Comparison of ENCODE assay signal across 9 cellular contexts in genomic region chr12:80195143-80195726, GRCh38.
DNase-seq lines count a peak whose midpoint lies in the region; ATAC-seq, FAIRE-seq and TF ChIP-seq lines count a peak whose summit lies in the region.
"Had no signal": no experiment of that assay in that cellular context is flagged by ENCODE, and none has a peak within 500 bp of the region (broad histone marks: within the 10 kb centered on the region; RNA-seq: fewer than 3 reads in every experiment).

No MANE protein-coding gene starts in this region.

- H3K4me1 ChIP-seq in gastroesophageal sphincter, result peaks cover 0 to 15% (median 0%) of the 10 kb centered on the region in 3 donors
- H3K4me1 ChIP-seq in CD4-positive, alpha-beta memory T cell (ENCODE audit: insufficient read depth, low read length), result no peaks in the 10 kb centered on the region

- POLR2A ChIA-PET in CD4-positive, alpha-beta memory T cell (lab: Charles Lee; ENCODE audit: partially characterized antibody), result interaction anchor here (0.6 kb wide), 1 partner anchor 346 kb away, joined by 3 read pairs; no protein-coding TSS in a partner anchor

- H3K9me3 Mint-ChIP-seq in CD4-positive, alpha-beta memory T cell, result no peaks in the 10 kb centered on the region
- H3K9me3 Mint-ChIP-seq: dendritic cell treated with granulocyte-macrophage colony-stimulating factor and Interleukin-4, amounts not matched to agents 40 ng/mL and 50 ng/mL, for 4 days had no signal

- H3K4me1 Mint-ChIP-seq in CD4-positive, alpha-beta memory T cell, result no peaks in the 10 kb centered on the region

- no peak overlapping the region for H3K4me3 ChIP-seq in gastroesophageal sphincter
- H3K4me3 ChIP-seq in CD4-positive, alpha-beta memory T cell (ENCODE audit: low read length in 2 of 2), result no peak overlapping the region

- intact Hi-C loops in CD4-positive, alpha-beta memory T cell (cut with micrococcal nuclease), result no loop called here

- H3K36me3 ChIP-seq in gastroesophageal sphincter, result no peaks in the 10 kb centered on the region
- H3K36me3 ChIP-seq in CD4-positive, alpha-beta memory T cell (ENCODE audit: insufficient read depth, low read length), result no peaks in the 10 kb centered on the region

- DNase-seq in HK-2 (ENCODE audit: unreplicated experiment) (peak; percentile 28), SK-MEL-5 (ENCODE audit: low read depth, low spot score) (peak; percentile 80), superior temporal gyrus (ENCODE audit: extremely low spot score) (peak; percentile 60), cortex of kidney (lab: John Stamatoyannopoulos, UW) (no peak)
- DNase-seq in CD4-positive, alpha-beta memory T cell, result no peak

- no peak overlapping the region for H3K27ac ChIP-seq in gastroesophageal sphincter
- no peak overlapping the region for H3K27ac ChIP-seq in CD4-positive, alpha-beta memory T cell (ENCODE audit: low read depth, low read length)

- no peak for TF ChIP-seq POLR2A in gastroesophageal sphincter (IDR thresholded peaks at IDR 0.05)

- no peak overlapping the region for H3K4me3 Mint-ChIP-seq in CD4-positive, alpha-beta memory T cell
- H3K4me3 Mint-ChIP-seq: dendritic cell treated with granulocyte-macrophage colony-stimulating factor and Interleukin-4, amounts not matched to agents 40 ng/mL and 50 ng/mL, for 4 days had no signal

- peak; percentile 49 to 66 (median 62) for TF ChIP-seq CTCF in gastroesophageal sphincter (IDR thresholded peaks at IDR 0.05)

- no peaks in the 10 kb centered on the region for H3K36me3 Mint-ChIP-seq in CD4-positive, alpha-beta memory T cell

- H3K27ac Mint-ChIP-seq in CD4-positive, alpha-beta memory T cell, result no peak overlapping the region
- H3K27ac Mint-ChIP-seq: dendritic cell treated with granulocyte-macrophage colony-stimulating factor and Interleukin-4, amounts not matched to agents 40 ng/mL and 50 ng/mL, for 4 days had no signal

- H3K27me3 Mint-ChIP-seq in CD4-positive, alpha-beta memory T cell, result peaks cover 2 to 9% of the 10 kb centered on the region in 2 donors
- H3K27me3 Mint-ChIP-seq: dendritic cell treated with granulocyte-macrophage colony-stimulating factor and Interleukin-4, amounts not matched to agents 40 ng/mL and 50 ng/mL, for 4 days had no signal

- ATAC-seq in GM18502 (IDR thresholded peaks at IDR 0.05; ENCODE audit: poor library complexity, unreplicated experiment) (peak; percentile 82), gastroesophageal sphincter (no peak)

- whole genome bisulfite sequencing in gastroesophageal sphincter (ENCODE audit: low coverage in 1 of 2), 2 donors, result 0 to 25% methylated on average over 1 of the region's 1 CpG

- CTCF ChIA-PET in CD4-positive, alpha-beta memory T cell (lab: Charles Lee; ENCODE audit: partially characterized antibody), result interaction anchor here (0.7 to 1.7 kb wide), 3 partner anchors 8 to 13 kb away, joined by 3 to 7 read pairs (median 4); no protein-coding TSS in a partner anchor

- H3K9me3 ChIP-seq in gastroesophageal sphincter, result no peaks in the 10 kb centered on the region
- H3K9me3 ChIP-seq in CD4-positive, alpha-beta memory T cell (ENCODE audit: control insufficient read depth in 1 of 2, low read length in 2 of 2), result no peaks in the 10 kb centered on the region

- TF ChIP-seq EP300 in gastroesophageal sphincter (IDR thresholded peaks at IDR 0.05), result no peak

- peak; percentile 37 for FAIRE-seq in A204.1 (lab: Jason Lieb, UNC)

- no peaks in the 10 kb centered on the region for H3K27me3 ChIP-seq in gastroesophageal sphincter
- no peaks in the 10 kb centered on the region for H3K27me3 ChIP-seq in CD4-positive, alpha-beta memory T cell (ENCODE audit: insufficient read depth, low read length)

- in situ Hi-C loops in SK-MEL-5 (cut with HindIII; ENCODE audit: low pct_unique_long_range_greater_than_20kb, low sequenced_read_pairs), result no loop called here

Comparison
In these comparisons a context has a peak if more than half of its experiments do, and no peak if none do; other contexts are left out.
1. DNase-seq: peak in HK-2 (single experiment), SK-MEL-5 (single experiment) and superior temporal gyrus (single experiment); none in cortex of kidney (single experiment) and CD4-positive, alpha-beta memory T cell (0 of 5).